1 cellular context compared by ENCODE assay signal in genomic region chr17:29148790-29149430, GRCh38.
A peak's percentile ranks its signal among the peaks of the same experiment; 100 is the strongest.
TF ChIP-seq lines count a peak whose summit lies in the region.

No MANE protein-coding gene starts in this region.

TF ChIP-seq in HepG2, 621 proteins besides CTCF, POLR2A, EP300 and RAD21 (continued from another document and continues in another):
- TF ChIP-seq NFAT5 (CRISPR knock-in tag; IDR thresholded peaks at IDR 0.05) = no peak
- peak; percentile 83; the same call in 1 of the 2 replicates for TF ChIP-seq HMGXB3 (CRISPR knock-in tag; IDR thresholded peaks at IDR 0.05; ENCODE audit: borderline replicate concordance)
- no peak for TF ChIP-seq ZBTB39 (CRISPR knock-in tag; IDR thresholded peaks at IDR 0.05)
- no peak for TF ChIP-seq ATF4 (CRISPR knock-in tag; IDR thresholded peaks at IDR 0.05)
- no peak for TF ChIP-seq TOE1 (CRISPR knock-in tag; IDR thresholded peaks at IDR 0.05)
- TF ChIP-seq MXI1 (IDR thresholded peaks at IDR 0.05; ENCODE audit: borderline replicate concordance, low read depth, low read length) = peak; percentile 79; the same call in 1 of the 3 replicates
- 0 out of 2 replicates have a peak, but pooled peaks have one; percentile 40 for TF ChIP-seq ZNF746 (CRISPR knock-in tag; IDR thresholded peaks at IDR 0.05)
- peak; percentile 55 for TF ChIP-seq GATAD2A (CRISPR knock-in tag; IDR thresholded peaks at IDR 0.05)
- peak; percentile 94 for TF ChIP-seq ZBED4 (CRISPR knock-in tag; IDR thresholded peaks at IDR 0.05; ENCODE audit: borderline replicate concordance)
- TF ChIP-seq ZNF550 (CRISPR knock-in tag; IDR thresholded peaks at IDR 0.05; ENCODE audit: borderline replicate concordance) = no peak
- TF ChIP-seq YEATS4 (CRISPR knock-in tag; IDR thresholded peaks at IDR 0.05; ENCODE audit: borderline replicate concordance) = peak; percentile 57; the same call in 1 of the 2 replicates
- no peak for TF ChIP-seq TBP (CRISPR knock-in tag; IDR thresholded peaks at IDR 0.05)
- TF ChIP-seq ZKSCAN8 (CRISPR knock-in tag; IDR thresholded peaks at IDR 0.05; ENCODE audit: borderline replicate concordance) = peak; percentile 69; the same call in 1 of the 2 replicates
- no peak for TF ChIP-seq ZHX2 (IDR thresholded peaks at IDR 0.05; ENCODE audit: low read depth)
- TF ChIP-seq ZHX2 (CRISPR knock-in tag; IDR thresholded peaks at IDR 0.05; ENCODE audit: borderline replicate concordance) = no peak
- no peak for TF ChIP-seq SIX4 (CRISPR knock-in tag; IDR thresholded peaks at IDR 0.05)
- TF ChIP-seq ZFP91 (CRISPR knock-in tag; IDR thresholded peaks at IDR 0.05; ENCODE audit: borderline replicate concordance) = peak; percentile 81; the same call in 1 of the 2 replicates
- TF ChIP-seq CBX1 (IDR thresholded peaks at IDR 0.05; ENCODE audit: low read depth) = peak; percentile 76
- peak; percentile 28 for TF ChIP-seq RARA (CRISPR knock-in tag; IDR thresholded peaks at IDR 0.05)
- TF ChIP-seq SMAD9 (CRISPR knock-in tag; IDR thresholded peaks at IDR 0.05) = no peak
- no peak for TF ChIP-seq ZNF431 (CRISPR knock-in tag; IDR thresholded peaks at IDR 0.05; ENCODE audit: borderline replicate concordance, low read depth)
- no peak for TF ChIP-seq ZNF75D (CRISPR knock-in tag; IDR thresholded peaks at IDR 0.05; ENCODE audit: borderline replicate concordance)
- TF ChIP-seq ATF1 (CRISPR knock-in tag; IDR thresholded peaks at IDR 0.05) = no peak
- TF ChIP-seq ZNF891 (CRISPR knock-in tag; IDR thresholded peaks at IDR 0.05) = peak; percentile 25; the same call in 1 of the 2 replicates
- no peak for TF ChIP-seq ZNF276 (CRISPR knock-in tag; IDR thresholded peaks at IDR 0.05; ENCODE audit: low read depth)
